ENCODE assay signal across 8 cellular contexts in genomic region chr5:40223884-40224402, GRCh38.
DNase-seq lines count a peak whose midpoint lies in the region; ATAC-seq, FAIRE-seq and TF ChIP-seq lines count a peak whose summit lies in the region.

No MANE protein-coding gene starts in this region.

- FAIRE-seq in frontal cortex (lab: Jason Lieb, UNC) = no peak

- H3K4me1 ChIP-seq in upper lobe of right lung (no peaks in the 10 kb centered on the region), right atrium auricular region (no peaks in the 10 kb centered on the region)

- DNase-seq in ELR (ENCODE audit: low read depth) = peak; percentile 96
- peak; percentile 6 for DNase-seq in Jurkat, Clone E6-1 (ENCODE audit: low read depth, low spot score)
- peak; percentile 82 for DNase-seq in dermis blood vessel endothelial cell
- no peak for DNase-seq in upper lobe of right lung
- DNase-seq in frontal cortex (ENCODE audit: low spot score in 2 of 2) = no peak
- no peak for DNase-seq in right atrium auricular region (ENCODE audit: low spot score)
- DNase-seq in SKM-1 treated with dmso at 0.1 percent for 144 hours (lab: John Stamatoyannopoulos, UW; ENCODE audit: unreplicated experiment) = no peak

- H3K9me3 ChIP-seq in upper lobe of right lung (no peaks in the 10 kb centered on the region), right atrium auricular region (no peaks in the 10 kb centered on the region)

- H3K4me3 ChIP-seq in Jurkat, Clone E6-1 (ENCODE audit: low read length) = no peak overlapping the region
- no peak overlapping the region for H3K4me3 ChIP-seq in upper lobe of right lung
- no peak overlapping the region for H3K4me3 ChIP-seq in right atrium auricular region

- ATAC-seq in GM21529 (IDR thresholded peaks at IDR 0.05; ENCODE audit: unreplicated experiment) = peak; percentile 67
- no peak for ATAC-seq in upper lobe of right lung

- H3K27me3 ChIP-seq in upper lobe of right lung (no peaks in the 10 kb centered on the region), right atrium auricular region (no peaks in the 10 kb centered on the region)

- intact Hi-C loops in upper lobe of right lung (cut with DNase I) = no loop called here

- TF ChIP-seq CTCF in upper lobe of right lung (IDR thresholded peaks at IDR 0.05) (no peak), right atrium auricular region (IDR thresholded peaks at IDR 0.05) (no peak)

- no peak overlapping the region for H3K27ac ChIP-seq in upper lobe of right lung
- no peak overlapping the region for H3K27ac ChIP-seq in right atrium auricular region

- H3K36me3 ChIP-seq in upper lobe of right lung (no peaks in the 10 kb centered on the region), right atrium auricular region (no peaks in the 10 kb centered on the region)

Comparison
In these comparisons a context has a peak if more than half of its experiments do, and no peak if none do; other contexts are left out.
1. DNase-seq: peak in ELR (single experiment), Jurkat, Clone E6-1 (single experiment) and dermis blood vessel endothelial cell (single experiment); none in upper lobe of right lung (single experiment), frontal cortex (0 of 2), right atrium auricular region (single experiment) and SKM-1 treated with dmso at 0.1 percent for 144 hours (single experiment).